6 cellular contexts compared by ENCODE assay signal in genomic region chr22:44562651-44563050, GRCh38.
DNase-seq lines count a peak whose midpoint lies in the region; ATAC-seq and TF ChIP-seq lines count a peak whose summit lies in the region.
"Not testable (repeated sequence)": the region's sequence is repeated elsewhere in the genome, so short reads cannot be mapped to it uniquely, and the experiment has no call there.

No MANE protein-coding gene starts in this region.

- DNase-seq in activated CD8-positive, alpha-beta memory T cell treated with anti-CD3 and anti-CD28 coated beads for 24 hours = peak; percentile 17
- DNase-seq in cardiac septum (ENCODE audit: low spot score) = peak; percentile 54
- DNase-seq in left lobe of liver (ENCODE audit: low spot score) = peak; percentile 10
- DNase-seq in posterior vena cava (ENCODE audit: low spot score) = peak; percentile 41
- DNase-seq in sigmoid colon = peak; percentile 9
- peak; percentile 11 for DNase-seq in type B pancreatic cell (ENCODE audit: extremely low spot score, unreplicated experiment)

- not testable (repeated sequence) for TF ChIP-seq CTCF in sigmoid colon (IDR thresholded peaks at IDR 0.05); type B pancreatic cell (conservative IDR thresholded peaks at IDR 0.05)

- intact Hi-C loops in cardiac septum (cut with DNase I); posterior vena cava (cut with DNase I); sigmoid colon (cut with DNase I): not testable (repeated sequence)

- H3K36me3 Mint-ChIP-seq in type B pancreatic cell = not testable (repeated sequence)

- H3K4me3 Mint-ChIP-seq in type B pancreatic cell = not testable (repeated sequence)

- H3K9me3 Mint-ChIP-seq in type B pancreatic cell = not testable (repeated sequence)

- TF ChIP-seq EP300 in sigmoid colon (IDR thresholded peaks at IDR 0.05) = not testable (repeated sequence)

- not testable (repeated sequence) for H3K4me1 Mint-ChIP-seq in type B pancreatic cell (ENCODE audit: unreplicated experiment)

- not testable (repeated sequence) for ATAC-seq in left lobe of liver

- H3K4me3 ChIP-seq in sigmoid colon = not testable (repeated sequence)

- H3K27me3 Mint-ChIP-seq in type B pancreatic cell = not testable (repeated sequence)

- not testable (repeated sequence) for H3K27me3 ChIP-seq in sigmoid colon

- H3K4me1 ChIP-seq in sigmoid colon = not testable (repeated sequence)

- not testable (repeated sequence) for TF ChIP-seq POLR2A in sigmoid colon (IDR thresholded peaks at IDR 0.05)

- H3K27ac Mint-ChIP-seq in type B pancreatic cell = not testable (repeated sequence)

- not testable (repeated sequence) for H3K27ac ChIP-seq in sigmoid colon

- not testable (repeated sequence) for H3K9me3 ChIP-seq in sigmoid colon

- H3K36me3 ChIP-seq in sigmoid colon = not testable (repeated sequence)

- 89 to 93% methylated on average over 7 of the region's 7 CpGs for WGBS in sigmoid colon, 2 donors
